1 cellular context compared by ENCODE assay signal in the genomic region with DNA sequence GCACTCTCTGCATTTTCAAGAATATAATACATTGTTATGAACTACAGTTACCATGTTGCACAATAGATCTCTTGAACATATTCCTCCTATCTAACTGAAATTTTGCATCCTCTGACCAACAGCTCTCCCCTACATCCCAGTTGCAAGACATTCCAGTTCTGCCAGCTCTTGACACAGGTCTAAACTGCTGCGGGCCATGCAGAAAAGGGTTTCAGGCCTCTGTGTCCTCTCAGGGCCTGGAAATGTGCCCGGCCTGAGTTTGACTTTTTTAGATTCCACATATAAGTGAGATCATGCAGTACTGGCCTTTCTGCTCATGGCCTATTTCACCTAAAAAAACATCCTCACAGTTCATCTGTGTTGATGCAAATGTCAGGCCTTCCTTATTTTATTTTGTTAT.
TF ChIP-seq lines count a peak whose summit lies in the region.

No MANE protein-coding gene starts in this region.

TF ChIP-seq in HepG2, 621 proteins besides CTCF, POLR2A, EP300 and RAD21 (continued from another document):
- peak; percentile 52; the same call in 1 of the 2 replicates for TF ChIP-seq CEBPB (IDR thresholded peaks at IDR 0.05; ENCODE audit: borderline replicate concordance, low read depth, low read length)
- TF ChIP-seq ZNF350 (CRISPR knock-in tag; IDR thresholded peaks at IDR 0.05; ENCODE audit: borderline replicate concordance, low read depth) = no peak
- TF ChIP-seq AKNA (CRISPR knock-in tag; IDR thresholded peaks at IDR 0.05; ENCODE audit: borderline replicate concordance) = no peak
- TF ChIP-seq CREM (IDR thresholded peaks at IDR 0.05) = no peak
- TF ChIP-seq CREM (CRISPR knock-in tag; IDR thresholded peaks at IDR 0.05) = no peak
- TF ChIP-seq REL (CRISPR knock-in tag; conservative IDR thresholded peaks at IDR 0.05) = no peak
TF ChIP-seq in HepG2: peak in this region for 1.
